ENCODE assay signal across 34 cellular contexts in the genomic region with DNA sequence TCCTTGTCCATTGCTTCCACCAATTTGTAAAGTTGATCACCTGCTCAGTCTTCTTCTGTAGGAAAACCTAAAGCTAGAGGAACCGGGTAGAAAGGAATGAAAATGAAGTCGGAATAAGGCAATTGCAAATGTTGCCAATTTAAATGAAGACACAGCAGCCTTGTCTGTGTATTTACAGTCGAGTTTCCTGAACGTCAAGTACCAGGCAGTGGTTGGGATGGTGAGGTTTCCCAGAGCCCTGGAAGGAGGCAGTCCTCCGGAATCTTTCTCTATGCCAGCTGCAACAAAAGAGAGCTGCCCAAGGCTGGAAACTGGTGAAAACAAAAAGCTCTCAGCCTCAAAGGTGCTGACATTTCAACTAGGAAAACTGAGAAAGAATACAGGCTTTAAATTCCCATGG. TPM values are rescaled to one million over a fixed set of nuclear protein-coding genes. Genes with fewer than 3 reads are reported as not detected.
"Had no signal": no experiment of that assay in that cellular context is flagged by ENCODE, and none has a peak within 500 bp of the region (broad histone marks: within the 10 kb centered on the region; RNA-seq: fewer than 3 reads in every experiment).

No MANE protein-coding gene starts in this region.

- H3K36me3 Mint-ChIP-seq: naive thymus-derived CD4-positive, alpha-beta T cell; natural killer cell; stimulated activated memory B cell treated with anti-CD40 and anti-IgM and Interleukin-4, amounts not matched to agents 10 μg/mL and 1 μg/mL and 100 μg/mL, for 72 hours; type B pancreatic cell had no signal

- H3K27ac ChIP-seq: neutrophil, pancreas, prostate gland, right lobe of liver, skin epidermis, spleen, suprapubic skin, testis, tibial artery, upper lobe of right lung, uterus had no signal

- FAIRE-seq: pancreas had no signal

- H3K27ac Mint-ChIP-seq: naive thymus-derived CD4-positive, alpha-beta T cell; natural killer cell; stimulated activated memory B cell treated with anti-CD40 and anti-IgM and Interleukin-4, amounts not matched to agents 10 μg/mL and 1 μg/mL and 100 μg/mL, for 72 hours; stimulated activated naive CD8-positive, alpha-beta T cell treated with anti-CD3 and anti-CD28 coated beads, Interleukin-15, amount 100 ng/mL, for 72 hours; type B pancreatic cell had no signal

- H3K4me2 ChIP-seq: smooth muscle cell had no signal

- ATAC-seq: naive thymus-derived CD4-positive, alpha-beta T cell; natural killer cell; pancreas; right cardiac atrium; right lobe of liver; stimulated activated memory B cell treated with anti-CD40 and anti-IgM and Interleukin-4, amounts not matched to agents 10 μg/mL and 1 μg/mL and 100 μg/mL, for 72 hours; stimulated activated naive CD8-positive, alpha-beta T cell treated with anti-CD3 and anti-CD28 coated beads, Interleukin-15, amount 100 ng/mL, for 72 hours; stimulated activated naive CD8-positive, alpha-beta T cell treated with anti-CD3 and anti-CD28 coated beads, Interleukin-15, Interleukin-2, amounts not matched to agents 100 U/mL and 50 U/mL, for 24 hours; upper lobe of right lung had no signal

- H3K4me3 ChIP-seq: pancreas, prostate gland, right lobe of liver, skin epidermis, smooth muscle cell, spleen, suprapubic skin, testis, tibial artery, transverse colon, upper lobe of right lung, uterus had no signal

- H3K9me3 ChIP-seq: neutrophil, pancreas, prostate gland, right lobe of liver, spleen, suprapubic skin, testis, tibial artery, transverse colon, upper lobe of right lung, uterus had no signal

- H3K4me1 Mint-ChIP-seq: naive thymus-derived CD4-positive, alpha-beta T cell; natural killer cell; nephron; stimulated activated memory B cell treated with anti-CD40 and anti-IgM and Interleukin-4, amounts not matched to agents 10 μg/mL and 1 μg/mL and 100 μg/mL, for 72 hours; stimulated activated naive CD8-positive, alpha-beta T cell treated with anti-CD3 and anti-CD28 coated beads, Interleukin-15, amount 100 ng/mL, for 72 hours had no signal

- H3K4me3 Mint-ChIP-seq: naive thymus-derived CD4-positive, alpha-beta T cell; natural killer cell; nephron; stimulated activated memory B cell treated with anti-CD40 and anti-IgM and Interleukin-4, amounts not matched to agents 10 μg/mL and 1 μg/mL and 100 μg/mL, for 72 hours; stimulated activated naive CD8-positive, alpha-beta T cell treated with anti-CD3 and anti-CD28 coated beads, Interleukin-15, amount 100 ng/mL, for 72 hours; type B pancreatic cell had no signal

- H3K27me3 Mint-ChIP-seq: stimulated activated memory B cell treated with anti-CD40 and anti-IgM and Interleukin-4, amounts not matched to agents 10 μg/mL and 1 μg/mL and 100 μg/mL, for 72 hours had no signal

- H3K9me3 Mint-ChIP-seq: naive thymus-derived CD4-positive, alpha-beta T cell; natural killer cell; nephron; stimulated activated memory B cell treated with anti-CD40 and anti-IgM and Interleukin-4, amounts not matched to agents 10 μg/mL and 1 μg/mL and 100 μg/mL, for 72 hours; stimulated activated naive CD8-positive, alpha-beta T cell treated with anti-CD3 and anti-CD28 coated beads, Interleukin-15, amount 100 ng/mL, for 72 hours; type B pancreatic cell had no signal

- H3K27me3 ChIP-seq: pancreas, right lobe of liver, testis, transverse colon, upper lobe of right lung, uterus had no signal

- H3K4me1 ChIP-seq: pancreas, prostate gland, right lobe of liver, spleen, suprapubic skin, testis, tibial artery, transverse colon, uterus had no signal

- DNase-seq: naive thymus-derived CD4-positive, alpha-beta T cell; natural killer cell; nucleus accumbens; pancreas; right cardiac atrium; right lobe of liver; spleen; stimulated activated CD4-positive, alpha-beta T cell treated with anti-CD3 and anti-CD28 coated beads, Interleukin-12 subunit alpha, Interleukin-12 subunit beta, amount 100 ng/mL, for 4 hours; stimulated activated CD4-positive, alpha-beta T cell treated with anti-CD3 and anti-CD28 coated beads, Interleukin-1b, Interleukin-23, amount 100 ng/mL, for 48 hours; stimulated activated CD4-positive, alpha-beta T cell treated with anti-CD3 and anti-CD28 coated beads, Interleukin-4, amount 100 ng/mL, for 1 hour; stimulated activated naive CD4-positive, alpha-beta T cell; stimulated activated naive CD8-positive, alpha-beta T cell treated with anti-CD3 and anti-CD28 coated beads, Interleukin-15, amount 100 ng/mL, for 72 hours; stimulated activated naive CD8-positive, alpha-beta T cell treated with anti-CD3 and anti-CD28 coated beads, Interleukin-15, Interleukin-2, amounts not matched to agents 100 U/mL and 50 U/mL, for 24 hours; substantia nigra; testis; tibial artery; transverse colon; upper lobe of right lung; uterus had no signal

- H3K36me3 ChIP-seq: neutrophil, pancreas, prostate gland, right lobe of liver, spleen, suprapubic skin, tibial artery, transverse colon, upper lobe of right lung, uterus had no signal

RNA-seq across cellular contexts. Expression of a gene that starts 17.7 kb away (rescaled TPM):
- total RNA-seq: natural killer cell, omental fat pad, osteocyte, posterior vena cava, pulmonary artery endothelial cell, renal cortical epithelial cell, right cardiac atrium, smooth muscle cell, suprapubic skin, transverse colon, upper lobe of right lung, urinary bladder had no signal
- polyA plus RNA-seq: neural cell, right cardiac atrium, smooth muscle cell, urinary bladder had no signal

RNA-seq across cellular contexts. Expression of a gene that starts 18.5 kb away (rescaled TPM):
- total RNA-seq: natural killer cell, omental fat pad, osteocyte, posterior vena cava, prostate gland, pulmonary artery endothelial cell, renal cortical epithelial cell, right cardiac atrium, smooth muscle cell, spleen, suprapubic skin, upper lobe of right lung, urinary bladder, uterus had no signal
- polyA plus RNA-seq: naive thymus-derived CD4-positive, alpha-beta T cell; neural cell; right cardiac atrium; urinary bladder had no signal

RNA-seq across cellular contexts. Expression of a gene that starts 42.6 kb away (rescaled TPM):
- total RNA-seq: osteocyte, smooth muscle cell had no signal
- polyA plus RNA-seq: naive thymus-derived CD4-positive, alpha-beta T cell; neural cell had no signal
